ENCODE assay signal across 1 cellular context in the genomic region with DNA sequence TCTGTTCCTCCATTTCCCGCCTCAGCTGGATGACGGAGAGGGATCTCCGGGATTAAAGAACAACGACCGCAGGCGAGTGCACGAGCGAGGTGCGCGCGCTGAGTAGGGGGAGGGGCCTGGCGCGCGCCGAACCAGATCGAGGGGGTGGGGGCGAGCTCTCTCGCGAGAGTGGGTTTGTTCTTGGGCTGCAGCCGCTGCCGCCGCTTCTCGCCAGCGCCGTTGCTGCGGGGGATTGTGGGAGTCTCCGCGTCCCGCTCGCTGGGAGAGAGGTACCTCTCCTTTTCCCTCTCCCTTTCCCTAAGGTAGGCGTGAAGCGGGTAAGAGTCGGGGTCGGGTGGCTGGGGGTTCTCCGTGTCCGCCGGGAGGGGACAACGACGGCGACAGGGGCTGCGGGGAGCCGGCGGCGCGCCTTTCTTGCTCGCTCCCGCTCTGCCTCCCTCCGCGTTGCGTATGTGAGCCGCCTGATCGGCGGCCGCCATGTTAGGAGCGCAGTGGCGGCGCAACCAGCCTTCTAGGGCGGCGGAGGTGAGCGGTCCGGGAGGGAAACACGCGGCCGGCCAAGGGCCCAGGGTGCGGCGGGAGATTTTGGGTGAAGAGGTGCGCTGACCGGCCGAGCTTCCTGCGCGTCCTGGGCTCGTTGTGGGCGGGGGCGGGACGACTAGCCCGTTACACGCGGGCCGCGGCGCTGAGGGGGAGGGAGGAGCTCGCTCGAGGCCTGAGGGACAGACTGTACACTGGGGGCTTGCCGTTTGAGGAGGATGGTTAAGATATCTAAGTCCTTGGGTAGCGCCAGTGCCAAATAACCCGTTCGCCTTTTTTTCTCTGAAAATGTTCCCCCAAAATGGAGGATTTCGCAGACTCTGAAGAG.
TF ChIP-seq lines count a peak whose summit lies in the region.

A gene with protein sequence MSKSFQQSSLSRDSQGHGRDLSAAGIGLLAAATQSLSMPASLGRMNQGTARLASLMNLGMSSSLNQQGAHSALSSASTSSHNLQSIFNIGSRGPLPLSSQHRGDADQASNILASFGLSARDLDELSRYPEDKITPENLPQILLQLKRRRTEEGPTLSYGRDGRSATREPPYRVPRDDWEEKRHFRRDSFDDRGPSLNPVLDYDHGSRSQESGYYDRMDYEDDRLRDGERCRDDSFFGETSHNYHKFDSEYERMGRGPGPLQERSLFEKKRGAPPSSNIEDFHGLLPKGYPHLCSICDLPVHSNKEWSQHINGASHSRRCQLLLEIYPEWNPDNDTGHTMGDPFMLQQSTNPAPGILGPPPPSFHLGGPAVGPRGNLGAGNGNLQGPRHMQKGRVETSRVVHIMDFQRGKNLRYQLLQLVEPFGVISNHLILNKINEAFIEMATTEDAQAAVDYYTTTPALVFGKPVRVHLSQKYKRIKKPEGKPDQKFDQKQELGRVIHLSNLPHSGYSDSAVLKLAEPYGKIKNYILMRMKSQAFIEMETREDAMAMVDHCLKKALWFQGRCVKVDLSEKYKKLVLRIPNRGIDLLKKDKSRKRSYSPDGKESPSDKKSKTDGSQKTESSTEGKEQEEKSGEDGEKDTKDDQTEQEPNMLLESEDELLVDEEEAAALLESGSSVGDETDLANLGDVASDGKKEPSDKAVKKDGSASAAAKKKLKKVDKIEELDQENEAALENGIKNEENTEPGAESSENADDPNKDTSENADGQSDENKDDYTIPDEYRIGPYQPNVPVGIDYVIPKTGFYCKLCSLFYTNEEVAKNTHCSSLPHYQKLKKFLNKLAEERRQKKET (plus strand): TSS at position 237 of the 868 bp plus-strand sequence. CDS start 13,676 bp downstream, outside the sequence.

TF ChIP-seq in A549, 52 proteins besides CTCF, POLR2A, EP300 and RAD21 (continued from another document):
- TF ChIP-seq, protein P1, sequence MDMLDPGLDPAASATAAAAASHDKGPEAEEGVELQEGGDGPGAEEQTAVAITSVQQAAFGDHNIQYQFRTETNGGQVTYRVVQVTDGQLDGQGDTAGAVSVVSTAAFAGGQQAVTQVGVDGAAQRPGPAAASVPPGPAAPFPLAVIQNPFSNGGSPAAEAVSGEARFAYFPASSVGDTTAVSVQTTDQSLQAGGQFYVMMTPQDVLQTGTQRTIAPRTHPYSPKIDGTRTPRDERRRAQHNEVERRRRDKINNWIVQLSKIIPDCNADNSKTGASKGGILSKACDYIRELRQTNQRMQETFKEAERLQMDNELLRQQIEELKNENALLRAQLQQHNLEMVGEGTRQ (IDR thresholded peaks at IDR 0.05): no peak
- TF ChIP-seq, protein P2, sequence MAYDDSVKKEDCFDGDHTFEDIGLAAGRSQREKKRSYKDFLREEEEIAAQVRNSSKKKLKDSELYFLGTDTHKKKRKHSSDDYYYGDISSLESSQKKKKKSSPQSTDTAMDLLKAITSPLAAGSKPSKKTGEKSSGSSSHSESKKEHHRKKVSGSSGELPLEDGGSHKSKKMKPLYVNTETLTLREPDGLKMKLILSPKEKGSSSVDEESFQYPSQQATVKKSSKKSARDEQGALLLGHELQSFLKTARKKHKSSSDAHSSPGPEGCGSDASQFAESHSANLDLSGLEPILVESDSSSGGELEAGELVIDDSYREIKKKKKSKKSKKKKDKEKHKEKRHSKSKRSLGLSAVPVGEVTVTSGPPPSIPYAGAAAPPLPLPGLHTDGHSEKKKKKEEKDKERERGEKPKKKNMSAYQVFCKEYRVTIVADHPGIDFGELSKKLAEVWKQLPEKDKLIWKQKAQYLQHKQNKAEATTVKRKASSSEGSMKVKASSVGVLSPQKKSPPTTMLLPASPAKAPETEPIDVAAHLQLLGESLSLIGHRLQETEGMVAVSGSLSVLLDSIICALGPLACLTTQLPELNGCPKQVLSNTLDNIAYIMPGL (CRISPR knock-in tag; IDR thresholded peaks at IDR 0.05; ENCODE audit: borderline replicate concordance): peak; percentile 68; the same call in 1 of the 2 replicates
- peak; percentile 77 for TF ChIP-seq GATA3 (IDR thresholded peaks at IDR 0.05; ENCODE audit: borderline replicate concordance)
- TF ChIP-seq FOSL2 (IDR thresholded peaks at IDR 0.05): no peak
- no peak for TF ChIP-seq FOSL2 (CRISPR knock-in tag; IDR thresholded peaks at IDR 0.05)
- TF ChIP-seq MAZ (IDR thresholded peaks at IDR 0.05; ENCODE audit: borderline replicate concordance, low read depth, low read length): 0 out of 2 replicates have a peak, but pooled peaks have one; percentile 54
- TF ChIP-seq, protein P3, sequence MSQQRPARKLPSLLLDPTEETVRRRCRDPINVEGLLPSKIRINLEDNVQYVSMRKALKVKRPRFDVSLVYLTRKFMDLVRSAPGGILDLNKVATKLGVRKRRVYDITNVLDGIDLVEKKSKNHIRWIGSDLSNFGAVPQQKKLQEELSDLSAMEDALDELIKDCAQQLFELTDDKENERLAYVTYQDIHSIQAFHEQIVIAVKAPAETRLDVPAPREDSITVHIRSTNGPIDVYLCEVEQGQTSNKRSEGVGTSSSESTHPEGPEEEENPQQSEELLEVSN (IDR thresholded peaks at IDR 0.05; ENCODE audit: borderline replicate concordance, low read depth): peak; percentile 87
- 0 out of 2 replicates have a peak, but pooled peaks have one; percentile 54 for TF ChIP-seq HOXB5 (CRISPR knock-in tag; IDR thresholded peaks at IDR 0.05)
- TF ChIP-seq TP53 (CRISPR knock-in tag; IDR thresholded peaks at IDR 0.05): peak; percentile 66; the same call in 1 of the 2 replicates
- peak; percentile 60; the same call in 1 of the 2 replicates for TF ChIP-seq RARB (CRISPR knock-in tag; IDR thresholded peaks at IDR 0.05)
- TF ChIP-seq CHD2 (IDR thresholded peaks at IDR 0.05; ENCODE audit: low read length, partially characterized antibody): peak; percentile 97
- peak; percentile 91 for TF ChIP-seq TFCP2L1 (CRISPR knock-in tag; IDR thresholded peaks at IDR 0.05)
- TF ChIP-seq JUN (IDR thresholded peaks at IDR 0.05): peak; percentile 91 to 94; a peak in 4 of 5 replicates
- TF ChIP-seq HOXB13 (CRISPR knock-in tag; IDR thresholded peaks at IDR 0.05; ENCODE audit: low read depth): no peak
- TF ChIP-seq ZC3H11A (IDR thresholded peaks at IDR 0.05): no peak
- TF ChIP-seq, protein P4, sequence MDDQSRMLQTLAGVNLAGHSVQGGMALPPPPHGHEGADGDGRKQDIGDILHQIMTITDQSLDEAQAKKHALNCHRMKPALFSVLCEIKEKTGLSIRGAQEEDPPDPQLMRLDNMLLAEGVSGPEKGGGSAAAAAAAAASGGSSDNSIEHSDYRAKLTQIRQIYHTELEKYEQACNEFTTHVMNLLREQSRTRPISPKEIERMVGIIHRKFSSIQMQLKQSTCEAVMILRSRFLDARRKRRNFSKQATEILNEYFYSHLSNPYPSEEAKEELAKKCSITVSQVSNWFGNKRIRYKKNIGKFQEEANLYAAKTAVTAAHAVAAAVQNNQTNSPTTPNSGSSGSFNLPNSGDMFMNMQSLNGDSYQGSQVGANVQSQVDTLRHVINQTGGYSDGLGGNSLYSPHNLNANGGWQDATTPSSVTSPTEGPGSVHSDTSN (IDR thresholded peaks at IDR 0.05): peak; percentile 57; the same call in 1 of the 2 replicates
- no peak for TF ChIP-seq RNF2 (IDR thresholded peaks at IDR 0.05; ENCODE audit: borderline replicate concordance, low read depth)
